ENCODE assay signal across 19 cellular contexts in genomic region chr17:67347826-67348225, GRCh38. TPM values are rescaled to one million over a fixed set of nuclear protein-coding genes. Genes with fewer than 3 reads are reported as not detected.
DNase-seq lines count a peak whose midpoint lies in the region; ATAC-seq and TF ChIP-seq lines count a peak whose summit lies in the region.
"Had no signal": no experiment of that assay in that cellular context is flagged by ENCODE, and none has a peak within 500 bp of the region (broad histone marks: within the 10 kb centered on the region; RNA-seq: fewer than 3 reads in every experiment).

No MANE protein-coding gene starts in this region.

- no peaks in the 10 kb centered on the region for H3K4me1 Mint-ChIP-seq in activated naive CD8-positive, alpha-beta T cell treated with anti-CD3 and anti-CD28 coated beads, Interleukin-2, amount 50 U/mL, for 24 hours
- H3K4me1 Mint-ChIP-seq in activated naive CD8-positive, alpha-beta T cell treated with anti-CD3 and anti-CD28 coated beads for 36 hours: peaks cover 2% of the 10 kb centered on the region
- no peaks in the 10 kb centered on the region for H3K4me1 Mint-ChIP-seq in activated T-helper 17 cell treated with anti-CD3 and anti-CD28 coated beads, Interleukin-2, amount 50 U/mL, for 72 hours
- no peaks in the 10 kb centered on the region for H3K4me1 Mint-ChIP-seq in activated naive CD4-positive, alpha-beta T cell treated with anti-CD3 and anti-CD28 coated beads, Interleukin-2, amount 10 ng/mL, durations not matched to agents 7 days and 5 days
- no peaks in the 10 kb centered on the region for H3K4me1 Mint-ChIP-seq in nephron progenitor cell
- H3K4me1 Mint-ChIP-seq: B cell had no signal

- peaks cover 15% of the 10 kb centered on the region for H3F3A ChIP-seq in SK-N-SH (replicated peaks; ENCODE audit: insufficient read depth)

- TF ChIP-seq RAD21 in SK-N-SH (IDR thresholded peaks at IDR 0.05; ENCODE audit: low read length): no peak

- no peak overlapping the region for H3K4me3 ChIP-seq in SK-N-SH (ENCODE audit: low read depth in 2 of 2, low read length in 1 of 2)
- H3K4me3 ChIP-seq: A549; BLaER1 treated with 17β-estradiol and CSF1 and Interleukin-3, amounts not matched to agents 10 nM and 100 nM had no signal

- no peak overlapping the region for H3K4me3 Mint-ChIP-seq in activated naive CD8-positive, alpha-beta T cell treated with anti-CD3 and anti-CD28 coated beads, Interleukin-2, amount 50 U/mL, for 24 hours
- no peak overlapping the region for H3K4me3 Mint-ChIP-seq in activated naive CD8-positive, alpha-beta T cell treated with anti-CD3 and anti-CD28 coated beads for 36 hours
- H3K4me3 Mint-ChIP-seq in activated T-helper 17 cell treated with anti-CD3 and anti-CD28 coated beads, Interleukin-2, amount 50 U/mL, for 72 hours: no peak overlapping the region
- H3K4me3 Mint-ChIP-seq in activated naive CD4-positive, alpha-beta T cell treated with anti-CD3 and anti-CD28 coated beads, Interleukin-2, amount 10 ng/mL, durations not matched to agents 7 days and 5 days: no peak overlapping the region
- no peak overlapping the region for H3K4me3 Mint-ChIP-seq in nephron progenitor cell
- H3K4me3 Mint-ChIP-seq: B cell; CD4-positive, alpha-beta T cell; CD8-positive, alpha-beta T cell had no signal

- no peak for ATAC-seq in SK-N-SH treated with all-trans-retinoic acid at 6 μM for 48 hours
- no peak for ATAC-seq in activated naive CD8-positive, alpha-beta T cell treated with anti-CD3 and anti-CD28 coated beads, Interleukin-2, amount 50 U/mL, for 24 hours
- no peak for ATAC-seq in activated T-helper 17 cell treated with anti-CD3 and anti-CD28 coated beads, Interleukin-2, amount 50 U/mL, for 72 hours (replicated peaks)
- ATAC-seq: A549; CD8-positive, alpha-beta T cell had no signal

- H3K4me2 ChIP-seq in SK-N-SH: no peak overlapping the region
- H3K4me2 ChIP-seq: A549; BLaER1 treated with 17β-estradiol and CSF1 and Interleukin-3, amounts not matched to agents 10 nM and 100 nM had no signal

- H3K9me3 Mint-ChIP-seq in activated naive CD8-positive, alpha-beta T cell treated with anti-CD3 and anti-CD28 coated beads, Interleukin-2, amount 50 U/mL, for 24 hours: no peaks in the 10 kb centered on the region
- H3K9me3 Mint-ChIP-seq in activated naive CD8-positive, alpha-beta T cell treated with anti-CD3 and anti-CD28 coated beads for 36 hours: no peaks in the 10 kb centered on the region
- H3K9me3 Mint-ChIP-seq in activated T-helper 17 cell treated with anti-CD3 and anti-CD28 coated beads, Interleukin-2, amount 50 U/mL, for 72 hours: no peaks in the 10 kb centered on the region
- no peaks in the 10 kb centered on the region for H3K9me3 Mint-ChIP-seq in activated naive CD4-positive, alpha-beta T cell treated with anti-CD3 and anti-CD28 coated beads, Interleukin-2, amount 10 ng/mL, durations not matched to agents 7 days and 5 days
- peaks cover 3% of the 10 kb centered on the region for H3K9me3 Mint-ChIP-seq in nephron progenitor cell
- H3K9me3 Mint-ChIP-seq: CD4-positive, alpha-beta T cell; CD8-positive, alpha-beta T cell had no signal

- DNase-seq in SK-N-SH (no peak), nephron progenitor cell (no peak)
- no peak for DNase-seq in activated naive CD8-positive, alpha-beta T cell treated with anti-CD3 and anti-CD28 coated beads, Interleukin-2, amount 50 U/mL, for 24 hours
- no peak for DNase-seq in activated naive CD8-positive, alpha-beta T cell treated with anti-CD3 and anti-CD28 coated beads for 36 hours
- DNase-seq in activated naive CD4-positive, alpha-beta T cell treated with anti-CD3 and anti-CD28 coated beads, Interleukin-2, amount 10 ng/mL, durations not matched to agents 7 days and 5 days: no peak
- DNase-seq: AML-193; Caco-2; Calu3; CD4-positive, alpha-beta T cell; CD8-positive, alpha-beta T cell; DMS79 treated with DMSO at 0.1 percent for 48 hours; GF-D8 had no signal

- peaks cover 71 to 96% of the 10 kb centered on the region in 2 experiments for H3K36me3 ChIP-seq in SK-N-SH (replicated peaks in 1 of 2; ENCODE audit: control insufficient read depth in 1 of 2, insufficient read depth in 2 of 2, low read length in 1 of 2)

- H3K27me3 ChIP-seq in SK-N-SH (ENCODE audit: insufficient read depth): no peaks in the 10 kb centered on the region
- H3K27me3 ChIP-seq: BLaER1 treated with 17β-estradiol and CSF1 and Interleukin-3, amounts not matched to agents 10 nM and 100 nM had no signal

- 96% methylated on average over 3 of the region's 3 CpGs for WGBS in SK-N-SH (ENCODE audit: low lambda C conversion rate)

- H4K20me1 ChIP-seq in SK-N-SH (ENCODE audit: insufficient read depth): peaks cover 3% of the 10 kb centered on the region; the same call in 1 of the 2 replicates

- CTCF ChIA-PET in SK-N-SH (lab: Yijun Ruan, JAX): interaction anchor here (0.8 to 1.6 kb wide), 4 partner anchors 12 to 103 kb away, joined by 3 to 6 read pairs (median 3); partner anchors contain the start of gene HELZ
- CTCF ChIA-PET in activated naive CD4-positive, alpha-beta T cell treated with anti-CD3 and anti-CD28 coated beads, Interleukin-2, amount 10 ng/mL, durations not matched to agents 7 days and 5 days (lab: Charles Lee): no interaction called here

- TF ChIP-seq EP300 in SK-N-SH (IDR thresholded peaks at IDR 0.05; ENCODE audit: borderline replicate concordance in 1 of 2, low read depth in 1 of 2, low read length in 1 of 2): no peak

- peak overlapping the region; percentile 19 for H3K27ac Mint-ChIP-seq in activated naive CD8-positive, alpha-beta T cell treated with anti-CD3 and anti-CD28 coated beads, Interleukin-2, amount 50 U/mL, for 24 hours
- no peak overlapping the region for H3K27ac Mint-ChIP-seq in activated naive CD8-positive, alpha-beta T cell treated with anti-CD3 and anti-CD28 coated beads for 36 hours
- H3K27ac Mint-ChIP-seq in activated T-helper 17 cell treated with anti-CD3 and anti-CD28 coated beads, Interleukin-2, amount 50 U/mL, for 72 hours: peak overlapping the region; percentile 8
- no peak overlapping the region for H3K27ac Mint-ChIP-seq in activated naive CD4-positive, alpha-beta T cell treated with anti-CD3 and anti-CD28 coated beads, Interleukin-2, amount 10 ng/mL, durations not matched to agents 7 days and 5 days
- H3K27ac Mint-ChIP-seq in nephron progenitor cell: no peak overlapping the region
- H3K27ac Mint-ChIP-seq: B cell; CD4-positive, alpha-beta T cell; CD8-positive, alpha-beta T cell had no signal

- no peak overlapping the region for H3K9ac ChIP-seq in SK-N-SH
- H3K9ac ChIP-seq: BLaER1 treated with 17β-estradiol and CSF1 and Interleukin-3, amounts not matched to agents 10 nM and 100 nM had no signal

- H3K9me2 ChIP-seq in SK-N-SH: no peaks in the 10 kb centered on the region

- H3K36me3 Mint-ChIP-seq in activated naive CD8-positive, alpha-beta T cell treated with anti-CD3 and anti-CD28 coated beads, Interleukin-2, amount 50 U/mL, for 24 hours (ENCODE audit: low read depth): peaks cover 67% of the 10 kb centered on the region
- H3K36me3 Mint-ChIP-seq in activated naive CD8-positive, alpha-beta T cell treated with anti-CD3 and anti-CD28 coated beads for 36 hours: peaks cover 30% of the 10 kb centered on the region
- peaks cover 100% of the 10 kb centered on the region for H3K36me3 Mint-ChIP-seq in activated T-helper 17 cell treated with anti-CD3 and anti-CD28 coated beads, Interleukin-2, amount 50 U/mL, for 72 hours (ENCODE audit: low read depth)
- peaks cover 58% of the 10 kb centered on the region for H3K36me3 Mint-ChIP-seq in activated naive CD4-positive, alpha-beta T cell treated with anti-CD3 and anti-CD28 coated beads, Interleukin-2, amount 10 ng/mL, durations not matched to agents 7 days and 5 days
- H3K36me3 Mint-ChIP-seq in nephron progenitor cell (ENCODE audit: low read depth): peaks cover 83% of the 10 kb centered on the region

- H3K9me3 ChIP-seq in SK-N-SH: no peaks in the 10 kb centered on the region
- H3K9me3 ChIP-seq: A549, Caco-2 had no signal

- peaks cover 23% of the 10 kb centered on the region for H3K79me2 ChIP-seq in SK-N-SH (ENCODE audit: insufficient read depth)

- no peak for TF ChIP-seq CTCF in SK-N-SH (IDR thresholded peaks at IDR 0.05)
- TF ChIP-seq CTCF in nephron progenitor cell (IDR thresholded peaks at IDR 0.05): no peak

- H3K4me1 ChIP-seq in SK-N-SH (ENCODE audit: control insufficient read depth in 1 of 2, insufficient read depth in 2 of 2, low read depth in 1 of 2, low read length in 1 of 2): no peaks in the 10 kb centered on the region; a peak in 1 of 4 replicates
- H3K4me1 ChIP-seq: A549, Caco-2 had no signal

- no peak overlapping the region for H2AFZ ChIP-seq in SK-N-SH (ENCODE audit: low read depth)

- no peaks in the 10 kb centered on the region for H3K27me3 Mint-ChIP-seq in activated naive CD8-positive, alpha-beta T cell treated with anti-CD3 and anti-CD28 coated beads, Interleukin-2, amount 50 U/mL, for 24 hours
- H3K27me3 Mint-ChIP-seq in activated naive CD8-positive, alpha-beta T cell treated with anti-CD3 and anti-CD28 coated beads for 36 hours: no peaks in the 10 kb centered on the region
- no peaks in the 10 kb centered on the region for H3K27me3 Mint-ChIP-seq in activated T-helper 17 cell treated with anti-CD3 and anti-CD28 coated beads, Interleukin-2, amount 50 U/mL, for 72 hours
- H3K27me3 Mint-ChIP-seq in activated naive CD4-positive, alpha-beta T cell treated with anti-CD3 and anti-CD28 coated beads, Interleukin-2, amount 10 ng/mL, durations not matched to agents 7 days and 5 days: no peaks in the 10 kb centered on the region
- no peaks in the 10 kb centered on the region for H3K27me3 Mint-ChIP-seq in nephron progenitor cell (ENCODE audit: low read depth, poor library complexity)
- H3K27me3 Mint-ChIP-seq: B cell; CD4-positive, alpha-beta T cell had no signal

- H3K27ac ChIP-seq in SK-N-SH (ENCODE audit: low read depth in 2 of 2, low read length in 1 of 2): no peak overlapping the region
- H3K27ac ChIP-seq: 22Rv1; A549; BLaER1 treated with 17β-estradiol and CSF1 and Interleukin-3, amounts not matched to agents 10 nM and 100 nM; C4-2B had no signal

- POLR2A ChIA-PET in SK-N-SH (lab: Yijun Ruan, JAX): no interaction called here

TF ChIP-seq in SK-N-SH treated with all-trans-retinoic acid at 6 μM for 48 hours, 23 proteins besides CTCF, POLR2A, EP300 and RAD21 (continues in another document):
- TF ChIP-seq OSR1 (CRISPR knock-in tag; IDR thresholded peaks at IDR 0.05): no peak

RNA-seq across cellular contexts. Expression of gene PSMD12, which starts 18.6 kb away (rescaled TPM):
- 29.1 and 31.4 TPM in 2 replicates for polyA plus RNA-seq in SK-N-SH (2012; rRNA removed)
- 42.1 and 54.1 TPM in 2 replicates for polyA plus RNA-seq in SK-N-SH (2012; cell fraction: cytosol; rRNA removed)
- 10.5 and 23.5 TPM in 2 replicates for polyA plus RNA-seq in SK-N-SH (2012; cell fraction: nucleus; rRNA removed)
- total RNA-seq in activated naive CD8-positive, alpha-beta T cell treated with anti-CD3 and anti-CD28 coated beads for 36 hours: 100 to 1,000 TPM; 105 to 110 TPM
- 100 to 1,000 TPM in 1 of 2 donors, 10 to 100 TPM in 1; 83.0 to 112 TPM for total RNA-seq in activated T-helper 17 cell treated with anti-CD3 and anti-CD28 coated beads, Interleukin-2, amount 50 U/mL, for 72 hours

RNA-seq across cellular contexts. Expression of gene PITPNC1, which starts 29.3 kb away (rescaled TPM):
- 14.0 and 18.4 TPM in 2 replicates for polyA plus RNA-seq in SK-N-SH (2012; rRNA removed)
- 23.1 and 29.2 TPM in 2 replicates for polyA plus RNA-seq in SK-N-SH (2012; cell fraction: cytosol; rRNA removed)
- polyA plus RNA-seq in SK-N-SH (2012; cell fraction: nucleus; rRNA removed): 10.6 and 14.8 TPM in 2 replicates
- 10 to 100 TPM; 50.1 to 51.1 TPM for total RNA-seq in activated naive CD8-positive, alpha-beta T cell treated with anti-CD3 and anti-CD28 coated beads for 36 hours
- total RNA-seq in activated T-helper 17 cell treated with anti-CD3 and anti-CD28 coated beads, Interleukin-2, amount 50 U/mL, for 72 hours: 10 to 100 TPM; 43.0 to 45.4 TPM

Comparison
In these comparisons a context has a peak if more than half of its experiments do, and no peak if none do; other contexts are left out.
1. H3K27ac Mint-ChIP-seq: peak in activated naive CD8-positive, alpha-beta T cell treated with anti-CD3 and anti-CD28 coated beads, Interleukin-2, amount 50 U/mL, for 24 hours (single experiment) and activated T-helper 17 cell treated with anti-CD3 and anti-CD28 coated beads, Interleukin-2, amount 50 U/mL, for 72 hours (single experiment); none in activated naive CD8-positive, alpha-beta T cell treated with anti-CD3 and anti-CD28 coated beads for 36 hours (single experiment), activated naive CD4-positive, alpha-beta T cell treated with anti-CD3 and anti-CD28 coated beads, Interleukin-2, amount 10 ng/mL, durations not matched to agents 7 days and 5 days (single experiment) and nephron progenitor cell (single experiment).